In genomic region chr14:101364503-101365328, GRCh38 we compare ENCODE assay signal across 2 cellular contexts.
TF ChIP-seq lines count a peak whose summit lies in the region.

No MANE protein-coding gene starts in this region.

TF ChIP-seq in GM23338, 12 proteins besides CTCF, POLR2A, EP300 and RAD21 (continued from another document):
- TF ChIP-seq, protein P1, sequence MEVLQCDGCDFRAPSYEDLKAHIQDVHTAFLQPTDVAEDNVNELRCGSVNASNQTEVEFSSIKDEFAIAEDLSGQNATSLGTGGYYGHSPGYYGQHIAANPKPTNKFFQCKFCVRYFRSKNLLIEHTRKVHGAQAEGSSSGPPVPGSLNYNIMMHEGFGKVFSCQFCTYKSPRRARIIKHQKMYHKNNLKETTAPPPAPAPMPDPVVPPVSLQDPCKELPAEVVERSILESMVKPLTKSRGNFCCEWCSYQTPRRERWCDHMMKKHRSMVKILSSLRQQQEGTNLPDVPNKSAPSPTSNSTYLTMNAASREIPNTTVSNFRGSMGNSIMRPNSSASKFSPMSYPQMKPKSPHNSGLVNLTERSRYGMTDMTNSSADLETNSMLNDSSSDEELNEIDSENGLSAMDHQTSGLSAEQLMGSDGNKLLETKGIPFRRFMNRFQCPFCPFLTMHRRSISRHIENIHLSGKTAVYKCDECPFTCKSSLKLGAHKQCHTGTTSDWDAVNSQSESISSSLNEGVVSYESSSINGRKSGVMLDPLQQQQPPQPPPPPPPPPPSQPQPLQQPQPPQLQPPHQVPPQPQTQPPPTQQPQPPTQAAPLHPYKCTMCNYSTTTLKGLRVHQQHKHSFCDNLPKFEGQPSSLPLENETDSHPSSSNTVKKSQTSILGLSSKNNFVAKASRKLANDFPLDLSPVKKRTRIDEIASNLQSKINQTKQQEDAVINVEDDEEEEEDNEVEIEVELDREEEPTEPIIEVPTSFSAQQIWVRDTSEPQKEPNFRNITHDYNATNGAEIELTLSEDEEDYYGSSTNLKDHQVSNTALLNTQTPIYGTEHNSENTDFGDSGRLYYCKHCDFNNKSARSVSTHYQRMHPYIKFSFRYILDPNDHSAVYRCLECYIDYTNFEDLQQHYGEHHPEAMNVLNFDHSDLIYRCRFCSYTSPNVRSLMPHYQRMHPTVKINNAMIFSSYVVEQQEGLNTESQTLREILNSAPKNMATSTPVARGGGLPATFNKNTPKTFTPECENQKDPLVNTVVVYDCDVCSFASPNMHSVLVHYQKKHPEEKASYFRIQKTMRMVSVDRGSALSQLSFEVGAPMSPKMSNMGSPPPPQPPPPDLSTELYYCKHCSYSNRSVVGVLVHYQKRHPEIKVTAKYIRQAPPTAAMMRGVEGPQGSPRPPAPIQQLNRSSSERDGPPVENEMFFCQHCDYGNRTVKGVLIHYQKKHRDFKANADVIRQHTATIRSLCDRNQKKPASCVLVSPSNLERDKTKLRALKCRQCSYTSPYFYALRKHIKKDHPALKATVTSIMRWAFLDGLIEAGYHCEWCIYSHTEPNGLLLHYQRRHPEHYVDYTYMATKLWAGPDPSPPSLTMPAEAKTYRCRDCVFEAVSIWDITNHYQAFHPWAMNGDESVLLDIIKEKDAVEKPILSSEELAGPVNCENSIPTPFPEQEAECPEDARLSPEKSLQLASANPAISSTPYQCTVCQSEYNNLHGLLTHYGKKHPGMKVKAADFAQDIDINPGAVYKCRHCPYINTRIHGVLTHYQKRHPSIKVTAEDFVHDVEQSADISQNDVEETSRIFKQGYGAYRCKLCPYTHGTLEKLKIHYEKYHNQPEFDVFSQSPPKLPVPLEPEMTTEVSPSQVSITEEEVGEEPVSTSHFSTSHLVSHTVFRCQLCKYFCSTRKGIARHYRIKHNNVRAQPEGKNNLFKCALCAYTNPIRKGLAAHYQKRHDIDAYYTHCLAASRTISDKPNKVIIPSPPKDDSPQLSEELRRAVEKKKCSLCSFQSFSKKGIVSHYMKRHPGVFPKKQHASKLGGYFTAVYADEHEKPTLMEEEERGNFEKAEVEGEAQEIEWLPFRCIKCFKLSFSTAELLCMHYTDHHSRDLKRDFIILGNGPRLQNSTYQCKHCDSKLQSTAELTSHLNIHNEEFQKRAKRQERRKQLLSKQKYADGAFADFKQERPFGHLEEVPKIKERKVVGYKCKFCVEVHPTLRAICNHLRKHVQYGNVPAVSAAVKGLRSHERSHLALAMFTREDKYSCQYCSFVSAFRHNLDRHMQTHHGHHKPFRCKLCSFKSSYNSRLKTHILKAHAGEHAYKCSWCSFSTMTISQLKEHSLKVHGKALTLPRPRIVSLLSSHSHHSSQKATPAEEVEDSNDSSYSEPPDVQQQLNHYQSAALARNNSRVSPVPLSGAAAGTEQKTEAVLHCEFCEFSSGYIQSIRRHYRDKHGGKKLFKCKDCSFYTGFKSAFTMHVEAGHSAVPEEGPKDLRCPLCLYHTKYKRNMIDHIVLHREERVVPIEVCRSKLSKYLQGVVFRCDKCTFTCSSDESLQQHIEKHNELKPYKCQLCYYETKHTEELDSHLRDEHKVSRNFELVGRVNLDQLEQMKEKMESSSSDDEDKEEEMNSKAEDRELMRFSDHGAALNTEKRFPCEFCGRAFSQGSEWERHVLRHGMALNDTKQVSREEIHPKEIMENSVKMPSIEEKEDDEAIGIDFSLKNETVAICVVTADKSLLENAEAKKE (CRISPR knock-in tag; IDR thresholded peaks at IDR 0.05): no peak
- no peak for TF ChIP-seq JUNB (IDR thresholded peaks at IDR 0.05; ENCODE audit: unreplicated experiment)
- no peak for TF ChIP-seq STAT1 (IDR thresholded peaks at IDR 0.05; ENCODE audit: unreplicated experiment)
- no peak for TF ChIP-seq NANOG (IDR thresholded peaks at IDR 0.05; ENCODE audit: borderline replicate concordance)
- TF ChIP-seq ZNF331 (CRISPR knock-in tag; IDR thresholded peaks at IDR 0.05; ENCODE audit: low read depth): no peak
- no peak for TF ChIP-seq REST (IDR thresholded peaks at IDR 0.05; ENCODE audit: unreplicated experiment)
- TF ChIP-seq CREB1 (CRISPR knock-in tag; IDR thresholded peaks at IDR 0.05; ENCODE audit: low read depth): no peak
- TF ChIP-seq EZH2phosphoT487 (IDR thresholded peaks at IDR 0.05; ENCODE audit: unreplicated experiment): no peak
- no peak for TF ChIP-seq EZH2 (IDR thresholded peaks at IDR 0.05; ENCODE audit: low read depth, unreplicated experiment)
- no peak for TF ChIP-seq POLR2AphosphoS5 (IDR thresholded peaks at IDR 0.05; ENCODE audit: low read depth)

TF ChIP-seq in WTC11, 78 proteins besides CTCF, POLR2A, EP300 and RAD21 (continued from another document):
- TF ChIP-seq, protein P2, sequence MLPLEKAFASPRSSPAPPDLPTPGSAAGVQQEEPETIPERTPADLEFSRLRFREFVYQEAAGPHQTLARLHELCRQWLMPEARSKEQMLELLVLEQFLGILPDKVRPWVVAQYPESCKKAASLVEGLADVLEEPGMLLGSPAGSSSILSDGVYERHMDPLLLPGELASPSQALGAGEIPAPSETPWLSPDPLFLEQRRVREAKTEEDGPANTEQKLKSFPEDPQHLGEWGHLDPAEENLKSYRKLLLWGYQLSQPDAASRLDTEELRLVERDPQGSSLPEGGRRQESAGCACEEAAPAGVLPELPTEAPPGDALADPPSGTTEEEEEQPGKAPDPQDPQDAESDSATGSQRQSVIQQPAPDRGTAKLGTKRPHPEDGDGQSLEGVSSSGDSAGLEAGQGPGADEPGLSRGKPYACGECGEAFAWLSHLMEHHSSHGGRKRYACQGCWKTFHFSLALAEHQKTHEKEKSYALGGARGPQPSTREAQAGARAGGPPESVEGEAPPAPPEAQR (CRISPR knock-in tag; IDR thresholded peaks at IDR 0.05): no peak
- TF ChIP-seq ZNF232 (CRISPR knock-in tag; IDR thresholded peaks at IDR 0.05) (no peak), SP1 (CRISPR knock-in tag; conservative IDR thresholded peaks at IDR 0.05) (no peak), NFATC4 (CRISPR knock-in tag; IDR thresholded peaks at IDR 0.05) (no peak), RORB (CRISPR knock-in tag; IDR thresholded peaks at IDR 0.05) (no peak), FOXK1 (CRISPR knock-in tag; IDR thresholded peaks at IDR 0.05) (no peak), ZNF263 (CRISPR knock-in tag; IDR thresholded peaks at IDR 0.05; ENCODE audit: low read depth) (no peak), NR1H2 (CRISPR knock-in tag; IDR thresholded peaks at IDR 0.05) (no peak), TP53 (CRISPR knock-in tag; IDR thresholded peaks at IDR 0.05) (no peak), ZBTB21 (CRISPR knock-in tag; IDR thresholded peaks at IDR 0.05; ENCODE audit: borderline replicate concordance) (no peak)
TF ChIP-seq in WTC11: peak in this region for 0.
